8 cellular contexts compared by ENCODE assay signal in the genomic region with DNA sequence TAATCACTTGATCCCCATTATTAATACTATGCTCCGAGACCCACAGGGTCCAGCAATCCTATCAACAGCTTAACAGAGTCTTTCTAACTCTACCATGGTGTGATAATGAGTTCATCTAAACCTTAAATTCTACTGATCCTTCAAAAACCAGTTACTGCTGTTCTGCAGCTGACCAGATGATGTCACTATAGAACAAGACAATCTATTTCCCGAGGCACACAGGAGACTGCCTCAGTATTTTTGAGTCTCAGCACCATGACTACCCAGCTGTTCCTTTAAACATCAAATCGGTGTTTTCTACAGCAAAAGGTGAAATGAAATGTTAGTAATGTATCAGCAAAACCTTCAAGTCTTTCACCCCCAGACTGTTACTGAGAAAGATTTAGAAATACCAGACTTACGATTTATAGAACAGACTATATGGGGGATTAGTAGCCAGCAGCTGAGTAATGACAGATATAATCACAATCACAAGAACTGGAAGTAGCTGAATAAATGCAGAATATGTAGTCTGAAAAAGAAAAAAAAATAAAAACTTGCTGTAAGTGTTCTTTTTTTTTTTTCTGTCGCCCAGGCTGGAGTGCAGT. TPM values are rescaled to one million over a fixed set of nuclear protein-coding genes. Genes with fewer than 3 reads are reported as not detected.
DNase-seq lines count a peak whose midpoint lies in the region; ATAC-seq and TF ChIP-seq lines count a peak whose summit lies in the region.

No MANE protein-coding gene starts in this region.

- TF ChIP-seq POLR2A in IMR-90 (IDR thresholded peaks at IDR 0.05; ENCODE audit: low read depth, low read length): 0 out of 2 replicates have a peak, but pooled peaks have one; percentile 34

- POLR2A ChIA-PET in IMR-90 (lab: Charles Lee; ENCODE audit: unreplicated experiment): no interaction called here

- intact Hi-C loops in IMR-90 (cut with micrococcal nuclease) (loop anchor here (1.0 to 5.0 kb wide), 4 partner anchors 91 to 345 kb away; partner anchors contain the start of gene UBE2D2), psoas muscle (cut with DNase I) (loop anchor here (1.0 to 5.0 kb wide), 3 partner anchors 92 to 140 kb away; partner anchors contain the start of gene UBE2D2 (in 1 of the 2))

- peaks cover 27% of the 10 kb centered on the region for H3K36me3 Mint-ChIP-seq in activated naive CD4-positive, alpha-beta T cell treated with anti-CD3 and anti-CD28 coated beads, Interleukin-2, amount 10 ng/mL, durations not matched to agents 7 days and 5 days
- no peaks in the 10 kb centered on the region for H3K36me3 Mint-ChIP-seq in glutamatergic neuron (ENCODE audit: unreplicated experiment)

- H3K14ac ChIP-seq in IMR-90 (replicated peaks; ENCODE audit: low read depth, low read length): no peak overlapping the region

- no peak overlapping the region for H4K91ac ChIP-seq in IMR-90 (ENCODE audit: insufficient read depth, low read depth, low read length)

- H4K8ac ChIP-seq in IMR-90 (ENCODE audit: low read depth in 2 of 2, low read length in 2 of 2): no peak overlapping the region

- no peak overlapping the region for H3K4ac ChIP-seq in IMR-90 (ENCODE audit: low read depth, low read length)

- ATAC-seq in IMR-90 (ENCODE audit: low read depth): peak; percentile 96
- peak; percentile 55 to 65 (median 62) for ATAC-seq in psoas muscle
- no peak for ATAC-seq in HG02840 (IDR thresholded peaks at IDR 0.05; ENCODE audit: low FRiP score, unreplicated experiment)

- H2BK15ac ChIP-seq in IMR-90 (ENCODE audit: low read depth, low read length): no peak overlapping the region

- no peak overlapping the region for H4K5ac ChIP-seq in IMR-90 (ENCODE audit: low read depth, low read length)

- H3K23ac ChIP-seq in IMR-90 (ENCODE audit: low read depth, low read length): no peak overlapping the region

- TF ChIP-seq CTCF in GM12865 (IDR thresholded peaks at IDR 0.05; ENCODE audit: insufficient read depth, low read depth, low read length, missing control alignments): peak; percentile 84
- peak; percentile 94 for TF ChIP-seq CTCF in IMR-90 (conservative IDR thresholded peaks at IDR 0.05; ENCODE audit: low read depth, low read length)
- TF ChIP-seq CTCF in glutamatergic neuron (IDR thresholded peaks at IDR 0.05; ENCODE audit: partially characterized antibody, unreplicated experiment): peak; percentile 64
- TF ChIP-seq CTCF in psoas muscle (IDR thresholded peaks at IDR 0.05): peak; percentile 83

- dilution Hi-C loops in IMR-90 (cut with HindIII; ENCODE audit: low sequenced_read_pairs, unreplicated experiment): loop anchor here (25.0 kb wide), 1 partner anchor 90 kb away; no protein-coding TSS in a partner anchor

- peak; percentile 97 for TF ChIP-seq RAD21 in IMR-90 (IDR thresholded peaks at IDR 0.05; ENCODE audit: low read length)

- no peak overlapping the region for H3K4me3 Mint-ChIP-seq in activated naive CD4-positive, alpha-beta T cell treated with anti-CD3 and anti-CD28 coated beads, Interleukin-2, amount 10 ng/mL, durations not matched to agents 7 days and 5 days
- H3K4me3 Mint-ChIP-seq in glutamatergic neuron (ENCODE audit: unreplicated experiment): no peak overlapping the region

- H3K4me3 ChIP-seq in GM12865 (ENCODE audit: low read depth, low read length): no peak overlapping the region
- H3K4me3 ChIP-seq in IMR-90 (ENCODE audit: insufficient read depth, low read depth, low read length): no peak overlapping the region
- no peak overlapping the region for H3K4me3 ChIP-seq in psoas muscle

- no peak overlapping the region for H2AK5ac ChIP-seq in IMR-90 (ENCODE audit: low read depth, low read length)

- H2AFZ ChIP-seq in IMR-90 (replicated peaks; ENCODE audit: low read length, poor library complexity): no peak overlapping the region

- H2AK9ac ChIP-seq in IMR-90 (replicated peaks; ENCODE audit: low read depth, low read length, poor library complexity): no peak overlapping the region

- no peaks in the 10 kb centered on the region for H3K27me3 Mint-ChIP-seq in activated naive CD4-positive, alpha-beta T cell treated with anti-CD3 and anti-CD28 coated beads, Interleukin-2, amount 10 ng/mL, durations not matched to agents 7 days and 5 days
- H3K27me3 Mint-ChIP-seq in glutamatergic neuron (ENCODE audit: unreplicated experiment): no peaks in the 10 kb centered on the region

- H4K20me1 ChIP-seq in IMR-90 (ENCODE audit: insufficient read depth, low read length): no peaks in the 10 kb centered on the region

- DNase-seq in AG08396 (ENCODE audit: low spot score) (peak; percentile 73), GM12865 (ENCODE audit: low read depth) (peak; percentile 85), IMR-90 (peak; percentile 78), OCI-M2 (lab: John Stamatoyannopoulos, UW; ENCODE audit: unreplicated experiment) (peak; percentile 35), glutamatergic neuron (no peak), psoas muscle (no peak)
- peak; percentile 68 for DNase-seq in activated naive CD4-positive, alpha-beta T cell treated with anti-CD3 and anti-CD28 coated beads, Interleukin-2, amount 10 ng/mL, durations not matched to agents 7 days and 5 days

- no TSS peak for BruUV-seq in IMR-90 (replicated peaks; lab: Mats Ljungman, UMichigan)

- no peak overlapping the region for H3K56ac ChIP-seq in IMR-90 (ENCODE audit: extremely low read depth, insufficient read depth, low read length)

- WGBS in IMR-90 (ENCODE audit: extremely low coverage in 2 of 2, insufficient read length in 1 of 2), 2 experiments: no CpG with 5 or more reads among the region's 5 CpGs
- 31 to 44% (median 44%) methylated on average over 4 to 5 of the region's 5 CpGs for WGBS in psoas muscle, 3 donors

- peak overlapping the region; percentile 8 for H3K27ac Mint-ChIP-seq in activated naive CD4-positive, alpha-beta T cell treated with anti-CD3 and anti-CD28 coated beads, Interleukin-2, amount 10 ng/mL, durations not matched to agents 7 days and 5 days
- no peak overlapping the region for H3K27ac Mint-ChIP-seq in glutamatergic neuron (ENCODE audit: unreplicated experiment)

- no peak overlapping the region for H2BK5ac ChIP-seq in IMR-90 (ENCODE audit: low read depth, low read length, poor library complexity, severe bottlenecking)

- no peaks in the 10 kb centered on the region for H3K79me1 ChIP-seq in IMR-90 (ENCODE audit: low read depth in 1 of 2, low read length in 2 of 2)

- H3K9ac ChIP-seq in IMR-90 (ENCODE audit: low read depth, low read length): no peak overlapping the region

- H3K27ac ChIP-seq in IMR-90 (ENCODE audit: insufficient read depth, low read length) (no peak overlapping the region), psoas muscle (no peak overlapping the region)

- H3K4me1 Mint-ChIP-seq in activated naive CD4-positive, alpha-beta T cell treated with anti-CD3 and anti-CD28 coated beads, Interleukin-2, amount 10 ng/mL, durations not matched to agents 7 days and 5 days: peaks cover 27% of the 10 kb centered on the region
- H3K4me1 Mint-ChIP-seq in glutamatergic neuron (ENCODE audit: low read depth, unreplicated experiment): no peaks in the 10 kb centered on the region

- H3K9me1 ChIP-seq in IMR-90 (ENCODE audit: insufficient read depth, low read length): 0 out of 2 replicates have a peak, but pooled peaks cover 7% of the 10 kb centered on the region

- H3K36me3 ChIP-seq in IMR-90 (ENCODE audit: control insufficient read depth, insufficient read depth, low read length) (peaks cover 30% of the 10 kb centered on the region), psoas muscle (ENCODE audit: insufficient read depth in 1 of 2, low read depth in 1 of 2) (peaks cover 0 to 49% of the 10 kb centered on the region in 2 donors)

- H3K9me3 ChIP-seq in IMR-90 (ENCODE audit: control insufficient read depth, insufficient read depth, low read length) (no peaks in the 10 kb centered on the region), psoas muscle (no peaks in the 10 kb centered on the region)

- no peak overlapping the region for H3K18ac ChIP-seq in IMR-90 (ENCODE audit: low read depth, low read length)

- H3K4me1 ChIP-seq in IMR-90 (ENCODE audit: control insufficient read depth, insufficient read depth, low read length) (peaks cover 7% of the 10 kb centered on the region; the same call in 1 of the 2 replicates), psoas muscle (peaks cover 38% of the 10 kb centered on the region)

- CTCF ChIA-PET in IMR-90 (lab: Yijun Ruan, JAX): interaction anchor here (0.6 to 2.4 kb wide), 16 partner anchors 16 to 354 kb away, joined by 3 to 32 read pairs (median 4); partner anchors contain the start of gene STING1
- CTCF ChIA-PET in activated naive CD4-positive, alpha-beta T cell treated with anti-CD3 and anti-CD28 coated beads, Interleukin-2, amount 10 ng/mL, durations not matched to agents 7 days and 5 days (lab: Charles Lee): interaction anchor here (0.6 to 9.6 kb wide), 32 partner anchors 8 to 344 kb away, joined by 3 to 436 read pairs (median 5); partner anchors contain the start of genes DNAJC18, SPATA24, STING1 and UBE2D2

- H3K4me2 ChIP-seq in IMR-90 (ENCODE audit: low read depth, low read length): no peak overlapping the region

- in situ Hi-C loops in IMR-90 (cut with MboI; ENCODE audit: low sequenced_read_pairs): loop anchor here (5.0 to 10.0 kb wide), 2 partner anchors 95 to 342 kb away; no protein-coding TSS in a partner anchor

- no peak overlapping the region for H2BK120ac ChIP-seq in IMR-90 (ENCODE audit: low read depth, low read length)

- H2BK20ac ChIP-seq in IMR-90 (ENCODE audit: low read depth, low read length): no peak overlapping the region

- no peaks in the 10 kb centered on the region for H3K9me3 Mint-ChIP-seq in activated naive CD4-positive, alpha-beta T cell treated with anti-CD3 and anti-CD28 coated beads, Interleukin-2, amount 10 ng/mL, durations not matched to agents 7 days and 5 days
- no peaks in the 10 kb centered on the region for H3K9me3 Mint-ChIP-seq in glutamatergic neuron (ENCODE audit: unreplicated experiment)

- no peaks in the 10 kb centered on the region for H3K27me3 ChIP-seq in IMR-90 (ENCODE audit: control insufficient read depth, insufficient read depth, low read length)
- H3K27me3 ChIP-seq in psoas muscle (ENCODE audit: insufficient read depth in 3 of 3, low read length in 2 of 3): no peaks in the 10 kb centered on the region

RNA-seq across cellular contexts. Expression of gene DNAJC18, which starts 16.9 kb away (rescaled TPM):
- total RNA-seq in IMR-90 (2012; rRNA removed) (9.2 and 11.1 TPM in 2 replicates), glutamatergic neuron (ENCODE audit: unreplicated experiment) (55.9 TPM), psoas muscle (10 to 100 TPM in 2 of 4 donors, 1 to 10 TPM in 2; 9.0 to 10.7 (median 10.2) TPM)
- polyA plus RNA-seq in IMR-90 (2012; rRNA removed) (6.3 and 8.5 TPM in 2 replicates), psoas muscle (10 to 100 TPM in 2 of 3 donors, 1 to 10 TPM in 1; 2.6 to 14.5 (median 13.7) TPM)
- polyA plus RNA-seq in IMR-90 (2012; cell fraction: cytosol; rRNA removed): 2.2 and 2.4 TPM in 2 replicates
- polyA plus RNA-seq in IMR-90 (2012; cell fraction: nucleus; rRNA removed; ENCODE audit: low replicate concordance): 0.99 and 6.1 TPM in 2 replicates

RNA-seq across cellular contexts. Expression of gene SPATA24, which starts 18.5 kb away (rescaled TPM):
- total RNA-seq in IMR-90 (2012; rRNA removed) (4.3 and 4.4 TPM in 2 replicates), glutamatergic neuron (ENCODE audit: unreplicated experiment) (6.2 TPM), psoas muscle (10 to 100 TPM in 2 of 4 donors, 1 to 10 TPM in 2; 6.7 to 14.6 (median 10.6) TPM)
- polyA plus RNA-seq in IMR-90 (2012; rRNA removed) (3.8 and 4.1 TPM in 2 replicates), psoas muscle (10 to 100 TPM; 11.2 to 18.8 (median 18.3) TPM)
- polyA plus RNA-seq in IMR-90 (2012; cell fraction: cytosol; rRNA removed): 1.2 and 2.1 TPM in 2 replicates
- 1.9 and 5.1 TPM in 2 replicates for polyA plus RNA-seq in IMR-90 (2012; cell fraction: nucleus; rRNA removed; ENCODE audit: low replicate concordance)

RNA-seq across cellular contexts. Expression of gene PROB1, which starts 27.5 kb away (rescaled TPM):
- total RNA-seq in IMR-90 (2012; rRNA removed) (under 0.01 TPM in 2 replicates), glutamatergic neuron (ENCODE audit: unreplicated experiment) (1.3 TPM), psoas muscle (10 to 100 TPM; 42.3 to 86.7 (median 67.9) TPM)
- polyA plus RNA-seq in IMR-90 (2012; rRNA removed) (0.36 and 0.38 TPM in 2 replicates), psoas muscle (10 to 100 TPM; 15.2 to 31.3 (median 30.1) TPM)
- 0.29 and 0.45 TPM in 2 replicates for polyA plus RNA-seq in IMR-90 (2012; cell fraction: cytosol; rRNA removed)
- polyA plus RNA-seq in IMR-90 (2012; cell fraction: nucleus; rRNA removed; ENCODE audit: low replicate concordance): 1.4 and 1.9 TPM in 2 replicates

RNA-seq across cellular contexts. Expression of gene MZB1, which starts 32.7 kb away (rescaled TPM):
- not detected in 2 replicates for total RNA-seq in IMR-90 (2012; rRNA removed)
- not detected in 2 replicates for polyA plus RNA-seq in IMR-90 (2012; rRNA removed)
- polyA plus RNA-seq in IMR-90 (2012; cell fraction: cytosol; rRNA removed): not detected in 2 replicates
- 0.14 TPM in 1 of 2 replicates, not detected in the other for polyA plus RNA-seq in IMR-90 (2012; cell fraction: nucleus; rRNA removed; ENCODE audit: low replicate concordance)
- not detected for total RNA-seq in glutamatergic neuron (ENCODE audit: unreplicated experiment)
- total RNA-seq in psoas muscle: 1 to 10 TPM in 2 of 4 donors, under 1 TPM in 2; 0.57 to 1.2 (median 0.84) TPM
- polyA plus RNA-seq in psoas muscle: under 1 TPM; 0.03 to 0.25 (median 0.25) TPM

RNA-seq across cellular contexts. Expression of gene SLC23A1, which starts 39.3 kb away (rescaled TPM):
- total RNA-seq in IMR-90 (2012; rRNA removed) (not detected in 2 replicates), glutamatergic neuron (ENCODE audit: unreplicated experiment) (not detected), psoas muscle (not detected)
- polyA plus RNA-seq in IMR-90 (2012; rRNA removed) (not detected in 2 replicates), psoas muscle (under 1 TPM in 1 of 3 donors, not detected in 2; 0.03 TPM)
- polyA plus RNA-seq in IMR-90 (2012; cell fraction: cytosol; rRNA removed): 0.08 TPM in 1 of 2 replicates, not detected in the other
- polyA plus RNA-seq in IMR-90 (2012; cell fraction: nucleus; rRNA removed; ENCODE audit: low replicate concordance): 0.03 and 0.04 TPM in 2 replicates

Comparison
In these comparisons a context has a peak if more than half of its experiments do, and no peak if none do; other contexts are left out.
1. DNase-seq: peak in AG08396 (single experiment), GM12865 (single experiment), IMR-90 (single experiment), OCI-M2 (single experiment) and activated naive CD4-positive, alpha-beta T cell treated with anti-CD3 and anti-CD28 coated beads, Interleukin-2, amount 10 ng/mL, durations not matched to agents 7 days and 5 days (single experiment); none in glutamatergic neuron (single experiment) and psoas muscle (0 of 2).
2. RNA of gene PROB1, which starts 27.5 kb away (total RNA-seq): 42.3 to 86.7 TPM in psoas muscle; 1.3 TPM in glutamatergic neuron (single experiment) and under 0.01 TPM in IMR-90; every median in the first group is over 10 times any median in the second.
3. Peak in every context shown above with its lines, with median percentiles within 50 percentile points of each other: CTCF ChIP-seq.